In genomic region chr1:244050835-244051444, GRCh38 we compare ENCODE assay signal across 8 cellular contexts. TPM values are rescaled to one million over a fixed set of nuclear protein-coding genes. Genes with fewer than 3 reads are reported as not detected.
DNase-seq lines count a peak whose midpoint lies in the region; ATAC-seq and TF ChIP-seq lines count a peak whose summit lies in the region.

Gene ZBTB18 (plus strand): TSS chr1:244051283. CDS start chr1:244051432, 149 bp downstream.

- no peaks in the 10 kb centered on the region for H3K9me3 ChIP-seq in skeletal muscle satellite cell (replicated peaks; ENCODE audit: low read length)

- H3K4me1 ChIP-seq in skeletal muscle satellite cell (ENCODE audit: control insufficient read depth, insufficient read depth, low read length): peaks cover 30% of the 10 kb centered on the region

- DNase-seq in activated naive CD4-positive, alpha-beta T cell treated with anti-CD3 and anti-CD28 coated beads for 36 hours: no peak
- DNase-seq in activated naive CD4-positive, alpha-beta T cell treated with anti-CD3 and anti-CD28 coated beads, Interleukin-2, amount 50 U/mL, for 16 hours: no peak
- DNase-seq in NCI-H69 (lab: John Stamatoyannopoulos, UW) (peak; percentile 97), brain microvascular endothelial cell (peak; percentile 62), immature natural killer cell (no peak), SKM-1 (lab: John Stamatoyannopoulos, UW; ENCODE audit: unreplicated experiment) (no peak)

- H3K27ac Mint-ChIP-seq in activated naive CD4-positive, alpha-beta T cell treated with anti-CD3 and anti-CD28 coated beads for 36 hours: peak within 1 kb of the TSS; percentile 84
- H3K27ac Mint-ChIP-seq in immature natural killer cell: peak within 1 kb of the TSS; percentile 62 to 98 (median 90)

- H3K27me3 ChIP-seq in brain microvascular endothelial cell (replicated peaks) (no peaks in the 10 kb centered on the region), skeletal muscle satellite cell (ENCODE audit: control insufficient read depth, insufficient read depth, low read length) (no peaks in the 10 kb centered on the region)

- H3K4me2 ChIP-seq in skeletal muscle satellite cell (ENCODE audit: low read length): peak within 1 kb of the TSS; percentile 87

- in situ Hi-C loops in brain microvascular endothelial cell (cut with HindIII; ENCODE audit: low pct_ligation_motif_present, low sequenced_read_pairs): no loop called here

- no peak for ATAC-seq in GM19463 (IDR thresholded peaks at IDR 0.05; ENCODE audit: unreplicated experiment)

- H3K36me3 ChIP-seq in brain microvascular endothelial cell (replicated peaks) (peaks cover 13% of the 10 kb centered on the region), skeletal muscle satellite cell (ENCODE audit: insufficient read depth, low read length) (peaks cover 11% of the 10 kb centered on the region)

- H3K36me3 Mint-ChIP-seq in activated naive CD4-positive, alpha-beta T cell treated with anti-CD3 and anti-CD28 coated beads for 36 hours (ENCODE audit: low read depth): peaks cover 2% of the 10 kb centered on the region
- peaks cover 0 to 8% (median 0%) of the 10 kb centered on the region in 3 donors for H3K36me3 Mint-ChIP-seq in immature natural killer cell

- H3K9ac ChIP-seq in skeletal muscle satellite cell (ENCODE audit: low read depth, low read length): peak within 1 kb of the TSS; percentile 67

- peak within 1 kb of the TSS; percentile 94 for H3K4me3 Mint-ChIP-seq in activated naive CD4-positive, alpha-beta T cell treated with anti-CD3 and anti-CD28 coated beads for 36 hours
- H3K4me3 Mint-ChIP-seq in immature natural killer cell: peak within 1 kb of the TSS; percentile 95 to 99 (median 98)

- intact Hi-C loops in activated naive CD4-positive, alpha-beta T cell treated with anti-CD3 and anti-CD28 coated beads for 36 hours (cut with micrococcal nuclease): loop anchor here (1.0 kb wide), 1 partner anchor 222 kb away; no protein-coding TSS in a partner anchor

- no peak for TF ChIP-seq CTCF in brain microvascular endothelial cell (IDR thresholded peaks at IDR 0.05; ENCODE audit: low read depth, low read length, missing control alignments)

- H3K9me3 Mint-ChIP-seq in activated naive CD4-positive, alpha-beta T cell treated with anti-CD3 and anti-CD28 coated beads for 36 hours: no peaks in the 10 kb centered on the region
- H3K9me3 Mint-ChIP-seq in immature natural killer cell: no peaks in the 10 kb centered on the region

- CTCF ChIA-PET in activated naive CD4-positive, alpha-beta T cell treated with anti-CD3 and anti-CD28 coated beads for 36 hours (lab: Charles Lee): no interaction called here

- H3K4me3 ChIP-seq in brain microvascular endothelial cell (ENCODE audit: low read depth, low read length) (peak within 1 kb of the TSS; percentile 70), skeletal muscle satellite cell (ENCODE audit: low read length) (peak within 1 kb of the TSS; percentile 73)

- H3K27ac ChIP-seq in brain microvascular endothelial cell: no peak within 1 kb of the TSS

- H3K27me3 Mint-ChIP-seq in activated naive CD4-positive, alpha-beta T cell treated with anti-CD3 and anti-CD28 coated beads for 36 hours (ENCODE audit: low read depth): no peaks in the 10 kb centered on the region
- peaks cover 19 to 27% (median 27%) of the 10 kb centered on the region in 3 donors for H3K27me3 Mint-ChIP-seq in immature natural killer cell (ENCODE audit: low read depth in 3 of 3)

- H3K4me1 Mint-ChIP-seq in activated naive CD4-positive, alpha-beta T cell treated with anti-CD3 and anti-CD28 coated beads for 36 hours (ENCODE audit: low read depth): peaks cover 41% of the 10 kb centered on the region
- peaks cover 11 to 27% of the 10 kb centered on the region in 2 donors for H3K4me1 Mint-ChIP-seq in immature natural killer cell

RNA-seq across cellular contexts. Expression of gene ZBTB18, which starts in this region (rescaled TPM):
- total RNA-seq in activated naive CD4-positive, alpha-beta T cell treated with anti-CD3 and anti-CD28 coated beads for 36 hours: 1 to 10 TPM; 7.2 to 7.4 TPM
- under 1 TPM; 0.25 to 0.99 (median 0.72) TPM for polyA plus RNA-seq in immature natural killer cell
- total RNA-seq in skeletal muscle satellite cell (2012; rRNA removed): 3.0 and 6.6 TPM in 2 replicates

Comparison
In these comparisons a context has a peak if more than half of its experiments do, and no peak if none do; other contexts are left out.
1. DNase-seq: peak in NCI-H69 (single experiment) and brain microvascular endothelial cell (single experiment); none in activated naive CD4-positive, alpha-beta T cell treated with anti-CD3 and anti-CD28 coated beads for 36 hours (single experiment), activated naive CD4-positive, alpha-beta T cell treated with anti-CD3 and anti-CD28 coated beads, Interleukin-2, amount 50 U/mL, for 16 hours (single experiment), immature natural killer cell (0 of 3) and SKM-1 (single experiment).